34 cellular contexts compared by ENCODE assay signal in genomic region chr20:33865761-33866160, GRCh38.
"Had no signal": no experiment of that assay in that cellular context is flagged by ENCODE, and none has a peak within 500 bp of the region (broad histone marks: within the 10 kb centered on the region; RNA-seq: fewer than 3 reads in every experiment).

No MANE protein-coding gene starts in this region.

- H3K36me3 ChIP-seq: adrenal gland, ascending aorta, brain microvascular endothelial cell, breast epithelium, cardiac muscle cell had no signal

- H3K9me3 ChIP-seq: adrenal gland, ascending aorta, body of pancreas, breast epithelium had no signal

- H3K27me3 ChIP-seq: adrenal gland, ascending aorta, body of pancreas, brain microvascular endothelial cell, breast epithelium, cardiac muscle cell had no signal

- H3K27ac ChIP-seq: adrenal gland, ascending aorta, body of pancreas, brain microvascular endothelial cell, breast epithelium, cardiac muscle cell had no signal

- DNase-seq: activated effector memory CD4-positive, alpha-beta T cell treated with anti-CD3 and anti-CD28 coated beads, Interleukin-2, amount 50 U/mL, for 16 hours; activated effector memory CD4-positive, alpha-beta T cell treated with Interleukin-2 at 50 U/mL for 16 hours; activated gamma-delta T cell; activated gamma-delta T cell treated with Interleukin-2 at 50 U/mL for 16 hours; activated naive CD4-positive, alpha-beta T cell; activated naive CD4-positive, alpha-beta T cell treated with anti-CD3 and anti-CD28 coated beads for 36 hours; activated naive CD4-positive, alpha-beta T cell treated with anti-CD3 and anti-CD28 coated beads, Interleukin-2, amount 10 ng/mL, durations not matched to agents 7 days and 5 days; activated naive CD4-positive, alpha-beta T cell treated with anti-CD3 and anti-CD28 coated beads, Interleukin-2, amount 50 U/mL, for 16 hours; activated naive CD4-positive, alpha-beta T cell treated with Interleukin-2 at 50 U/mL for 16 hours; activated naive CD8-positive, alpha-beta T cell treated with anti-CD3 and anti-CD28 coated beads for 36 hours; activated naive CD8-positive, alpha-beta T cell treated with anti-CD3 and anti-CD28 coated beads, Interleukin-2, amount 10 ng/mL, durations not matched to agents 7 days and 5 days; activated naive CD8-positive, alpha-beta T cell treated with anti-CD3 and anti-CD28 coated beads, Interleukin-2, amount 50 U/mL, for 24 hours; activated T-cell treated with anti-CD3 and anti-CD28 coated beads, Interleukin-2, amount 50 U/mL, for 1 hour; activated T-cell treated with anti-CD3 and anti-CD28 coated beads, Interleukin-2, amount 50 U/mL, for 24 hours; activated T-cell treated with anti-CD3 and anti-CD28 coated beads, Interleukin-2, amount 50 U/mL, for 4 hours; activated T-cell treated with anti-CD3 and anti-CD28 coated beads, Interleukin-2, amount 50 U/mL, for 48 hours; activated T-cell treated with anti-CD3 and anti-CD28 coated beads, Interleukin-2, amount 50 U/mL, for 72 hours; adrenal gland; amniotic stem cell; amygdala; anterior cingulate cortex; aorta; body of pancreas; caudate nucleus; central memory CD4-positive, alpha-beta T cell; cerebellar nuclear complex had no signal

- H3K4me3 ChIP-seq: adrenal gland, ascending aorta, body of pancreas, breast epithelium, cardiac muscle cell had no signal

- FAIRE-seq: astrocyte, bronchial epithelial cell had no signal

- ATAC-seq: activated naive CD4-positive, alpha-beta T cell treated with anti-CD3 and anti-CD28 coated beads, Interleukin-2, amount 50 U/mL, for 72 hours; activated naive CD8-positive, alpha-beta T cell treated with anti-CD3 and anti-CD28 coated beads, Interleukin-2, amount 50 U/mL, for 24 hours; activated T-cell treated with anti-CD3 and anti-CD28 coated beads, Interleukin-2, amount 50 U/mL, for 4 hours; activated T-cell treated with anti-CD3 and anti-CD28 coated beads, Interleukin-2, amount 50 U/mL, for 72 hours; activated T-helper 17 cell treated with anti-CD3 and anti-CD28 coated beads, Interleukin-2, amount 50 U/mL, for 72 hours; body of pancreas had no signal

- H3K4me1 ChIP-seq: breast epithelium had no signal
